In genomic region chr16:28291651-28292626, GRCh38 we compare ENCODE assay signal across 9 cellular contexts. TPM values are rescaled to one million over a fixed set of nuclear protein-coding genes. Genes with fewer than 3 reads are reported as not detected.
DNase-seq lines count a peak whose midpoint lies in the region; ATAC-seq, FAIRE-seq and TF ChIP-seq lines count a peak whose summit lies in the region.
"Had no signal": no experiment of that assay in that cellular context is flagged by ENCODE, and none has a peak within 500 bp of the region (broad histone marks: within the 10 kb centered on the region; RNA-seq: fewer than 3 reads in every experiment).

SBK1 (plus strand) TSS chr16:28292525; CDS start chr16:28317392, 24,867 bp downstream.

- H3K36me3 Mint-ChIP-seq in Caco-2 (ENCODE audit: insufficient read depth, unreplicated experiment) (no peaks in the 10 kb centered on the region), nephron (ENCODE audit: low read depth) (peaks cover 4% of the 10 kb centered on the region)
- no peaks in the 10 kb centered on the region for H3K36me3 Mint-ChIP-seq in activated T-helper 1 cell treated with anti-CD3 and anti-CD28 coated beads, Interleukin-12 subunit alpha, Interleukin-12 subunit beta, Interleukin-2, Interleukin-4 antibody, amounts not matched to agents 30 ng/mL and 10 ng/mL and 1 ng/mL, durations not matched to agents 14 hours and 24 hours and 36 hours (ENCODE audit: low read depth)

- intact Hi-C loops in Caco-2 (cut with micrococcal nuclease; ENCODE audit: unreplicated experiment) = loop anchor here (2.0 kb wide), 1 partner anchor 15 kb away; no protein-coding TSS in a partner anchor
- intact Hi-C loops in activated T-helper 1 cell treated with anti-CD3 and anti-CD28 coated beads, Interleukin-12 subunit alpha, Interleukin-12 subunit beta, Interleukin-2, Interleukin-4 antibody, amounts not matched to agents 30 ng/mL and 10 ng/mL and 1 ng/mL, durations not matched to agents 14 hours and 24 hours and 36 hours (cut with micrococcal nuclease) = loop anchor here (1.0 to 10.0 kb wide), 3 partner anchors 18 to 203 kb away; partner anchors contain the start of genes APOBR and CLN3

- FAIRE-seq in RCC 7860 (lab: Jason Lieb, UNC) = no peak
- FAIRE-seq: endometrium had no signal

- H3K4me2 ChIP-seq in KMS-11 (peak within 1 kb of the TSS; percentile 98), fibroblast of lung (ENCODE audit: extremely low read depth, insufficient read depth, low read length) (peak within 1 kb of the TSS; percentile 71)

- H3K27me3 ChIP-seq in Caco-2 (replicated peaks; ENCODE audit: control insufficient read depth, insufficient read depth, low read length) (no peaks in the 10 kb centered on the region), KMS-11 (ENCODE audit: insufficient read depth, low read depth) (peaks cover 39% of the 10 kb centered on the region), fibroblast of lung (ENCODE audit: control insufficient read depth, insufficient read depth, low read length) (peaks cover 26% of the 10 kb centered on the region)

- H4K20me1 ChIP-seq in KMS-11 (ENCODE audit: insufficient read depth) (no peaks in the 10 kb centered on the region), fibroblast of lung (ENCODE audit: control insufficient read depth, extremely low read depth, insufficient read depth, low read length) (no peaks in the 10 kb centered on the region)

- H3K9me3 Mint-ChIP-seq in Caco-2 (ENCODE audit: unreplicated experiment) (no peaks in the 10 kb centered on the region), nephron (no peaks in the 10 kb centered on the region)
- H3K9me3 Mint-ChIP-seq in activated T-helper 1 cell treated with anti-CD3 and anti-CD28 coated beads, Interleukin-12 subunit alpha, Interleukin-12 subunit beta, Interleukin-2, Interleukin-4 antibody, amounts not matched to agents 30 ng/mL and 10 ng/mL and 1 ng/mL, durations not matched to agents 14 hours and 24 hours and 36 hours = no peaks in the 10 kb centered on the region

- H3K79me2 ChIP-seq in KMS-11 (ENCODE audit: insufficient read depth, low read depth) (no peaks in the 10 kb centered on the region), fibroblast of lung (ENCODE audit: control insufficient read depth, insufficient read depth, low read length) (no peaks in the 10 kb centered on the region)

- peaks cover 8% of the 10 kb centered on the region for H3K4me1 Mint-ChIP-seq in Caco-2 (ENCODE audit: low read depth, unreplicated experiment)
- peaks cover 33% of the 10 kb centered on the region for H3K4me1 Mint-ChIP-seq in activated T-helper 1 cell treated with anti-CD3 and anti-CD28 coated beads, Interleukin-12 subunit alpha, Interleukin-12 subunit beta, Interleukin-2, Interleukin-4 antibody, amounts not matched to agents 30 ng/mL and 10 ng/mL and 1 ng/mL, durations not matched to agents 14 hours and 24 hours and 36 hours (ENCODE audit: low read depth)
- peaks cover 38% of the 10 kb centered on the region for H3K4me1 Mint-ChIP-seq in nephron

- TF ChIP-seq CTCF in Caco-2 (IDR thresholded peaks at IDR 0.05; ENCODE audit: insufficient read depth in 1 of 2, low read depth in 1 of 2, low read length in 1 of 2, severe bottlenecking in 1 of 2, unreplicated experiment in 1 of 2) (no peak), KMS-11 (conservative IDR thresholded peaks at IDR 0.05; ENCODE audit: low read depth, low read length) (no peak), fibroblast of lung (conservative IDR thresholded peaks at IDR 0.05 in 1 of 2, IDR thresholded peaks at IDR 0.05 in 1 of 2; ENCODE audit: low read depth in 1 of 2, low read length in 2 of 2) (no peak), nephron (IDR thresholded peaks at IDR 0.05; ENCODE audit: unreplicated experiment in 3 of 3) (no peak)

- H3K4me3 ChIP-seq in Caco-2 (ENCODE audit: low read depth, low read length) (peak within 1 kb of the TSS; percentile 67), KMS-11 (IDR thresholded peaks at IDR 0.05; ENCODE audit: insufficient read depth, low read depth, low read length) (no peak within 1 kb of the TSS), fibroblast of lung (replicated peaks in 1 of 4; ENCODE audit: control extremely low read depth in 1 of 4, insufficient read depth in 1 of 4, low read depth in 3 of 4, low read length in 4 of 4) (peak within 1 kb of the TSS; percentile 31 to 54 (median 44))

- CTCF ChIA-PET in Caco-2 (lab: Charles Lee) = interaction anchor here (0.7 kb wide), 1 partner anchor 10 kb away, joined by 3 read pairs; no protein-coding TSS in a partner anchor

- no peaks in the 10 kb centered on the region for H3K4me1 ChIP-seq in Caco-2
- H3K4me1 ChIP-seq in KMS-11 (ENCODE audit: low read depth, poor library complexity, severe bottlenecking) = peaks cover 12% of the 10 kb centered on the region
- H3K4me1 ChIP-seq in fibroblast of lung (ENCODE audit: control insufficient read depth, extremely low read depth, insufficient read depth, low read length) = no peaks in the 10 kb centered on the region

- DNase-seq in Caco-2 (peak; percentile 68 to 87), RCC 7860 (ENCODE audit: low spot score) (peak; percentile 7), fibroblast of lung (ENCODE audit: low read depth in 2 of 2) (peak; percentile 46 to 64)
- DNase-seq in activated T-helper 1 cell treated with anti-CD3 and anti-CD28 coated beads, Interleukin-12 subunit alpha, Interleukin-12 subunit beta, Interleukin-2, Interleukin-4 antibody, amounts not matched to agents 30 ng/mL and 10 ng/mL and 1 ng/mL, durations not matched to agents 14 hours and 24 hours and 36 hours (ENCODE audit: low spot score) = peak; percentile 83
- DNase-seq in stimulated activated naive CD8-positive, alpha-beta T cell treated with anti-CD3 and anti-CD28 coated beads, Interleukin-15, Interleukin-2, amounts not matched to agents 100 U/mL and 50 U/mL, for 24 hours = peak; percentile 87

- H3K9ac ChIP-seq in KMS-11 = peak within 1 kb of the TSS; percentile 63
- H3K9ac ChIP-seq in fibroblast of lung (ENCODE audit: insufficient read depth, low read length) = no peak within 1 kb of the TSS

- H3K27me3 Mint-ChIP-seq in Caco-2 (ENCODE audit: insufficient read depth, unreplicated experiment) = peaks cover 4% of the 10 kb centered on the region
- peaks cover 19% of the 10 kb centered on the region for H3K27me3 Mint-ChIP-seq in activated T-helper 1 cell treated with anti-CD3 and anti-CD28 coated beads, Interleukin-12 subunit alpha, Interleukin-12 subunit beta, Interleukin-2, Interleukin-4 antibody, amounts not matched to agents 30 ng/mL and 10 ng/mL and 1 ng/mL, durations not matched to agents 14 hours and 24 hours and 36 hours (ENCODE audit: insufficient read depth)
- H3K27me3 Mint-ChIP-seq in nephron (ENCODE audit: low read depth) = peaks cover 3% of the 10 kb centered on the region

- BruUV-seq in Caco-2 (replicated peaks; lab: Mats Ljungman, UMichigan) = no TSS peak

- POLR2A ChIA-PET in Caco-2 (lab: Charles Lee) = no interaction called here

- peak within 1 kb of the TSS; percentile 100 for H2AFZ ChIP-seq in KMS-11 (ENCODE audit: low read depth)
- peak within 1 kb of the TSS; percentile 57 for H2AFZ ChIP-seq in fibroblast of lung (ENCODE audit: low read length)

- H3K9me3 ChIP-seq in Caco-2 = no peaks in the 10 kb centered on the region
- H3K9me3 ChIP-seq in fibroblast of lung (ENCODE audit: control insufficient read depth, insufficient read depth, low read depth, low read length) = no peaks in the 10 kb centered on the region

- H3K36me3 ChIP-seq in Caco-2 (ENCODE audit: control insufficient read depth, insufficient read depth, low read length) (no peaks in the 10 kb centered on the region), KMS-11 (ENCODE audit: insufficient read depth) (no peaks in the 10 kb centered on the region), fibroblast of lung (ENCODE audit: control insufficient read depth, insufficient read depth, low read length) (no peaks in the 10 kb centered on the region)

- peak within 1 kb of the TSS; percentile 48 for H3K27ac ChIP-seq in KMS-11
- no peak within 1 kb of the TSS for H3K27ac ChIP-seq in fibroblast of lung (ENCODE audit: insufficient read depth, low read length)

- ATAC-seq in GM21529 (IDR thresholded peaks at IDR 0.05; ENCODE audit: unreplicated experiment) = peak; percentile 88
- peak; percentile 94 for ATAC-seq in stimulated activated naive CD8-positive, alpha-beta T cell treated with anti-CD3 and anti-CD28 coated beads, Interleukin-15, Interleukin-2, amounts not matched to agents 100 U/mL and 50 U/mL, for 24 hours

- H3K27ac Mint-ChIP-seq in Caco-2 (ENCODE audit: unreplicated experiment) (peak within 1 kb of the TSS; percentile 5), nephron (peak within 1 kb of the TSS; percentile 68 to 93 (median 87))
- peak within 1 kb of the TSS; percentile 73 for H3K27ac Mint-ChIP-seq in activated T-helper 1 cell treated with anti-CD3 and anti-CD28 coated beads, Interleukin-12 subunit alpha, Interleukin-12 subunit beta, Interleukin-2, Interleukin-4 antibody, amounts not matched to agents 30 ng/mL and 10 ng/mL and 1 ng/mL, durations not matched to agents 14 hours and 24 hours and 36 hours

- H3K4me3 Mint-ChIP-seq in Caco-2 (ENCODE audit: unreplicated experiment) (peak within 1 kb of the TSS; percentile 73), nephron (peak within 1 kb of the TSS; percentile 96 to 98 (median 97))
- H3K4me3 Mint-ChIP-seq in activated T-helper 1 cell treated with anti-CD3 and anti-CD28 coated beads, Interleukin-12 subunit alpha, Interleukin-12 subunit beta, Interleukin-2, Interleukin-4 antibody, amounts not matched to agents 30 ng/mL and 10 ng/mL and 1 ng/mL, durations not matched to agents 14 hours and 24 hours and 36 hours = peak within 1 kb of the TSS; percentile 89

RNA-seq across cellular contexts. Expression of gene SBK1, which starts in this region (rescaled TPM):
- 5.5 and 6.7 TPM in 2 replicates for total RNA-seq in Caco-2 (2022)
- total RNA-seq in activated T-helper 1 cell treated with anti-CD3 and anti-CD28 coated beads, Interleukin-12 subunit alpha, Interleukin-12 subunit beta, Interleukin-2, Interleukin-4 antibody, amounts not matched to agents 30 ng/mL and 10 ng/mL and 1 ng/mL, durations not matched to agents 14 hours and 24 hours and 36 hours = 0.73 and 0.80 TPM in 2 replicates
- total RNA-seq in fibroblast of lung = under 0.01 TPM in 2 replicates
- polyA plus RNA-seq in fibroblast of lung = 0.01 TPM in 1 of 2 replicates, not detected in the other
- 0.03 TPM in 1 of 2 replicates, not detected in the other for polyA plus RNA-seq in fibroblast of lung (2012)
- polyA minus RNA-seq in fibroblast of lung (ENCODE audit: low replicate concordance) = not detected in 2 replicates

Comparison
In these comparisons a context has a peak if more than half of its experiments do, and no peak if none do; other contexts are left out.
1. Peak in DNase-seq in activated T-helper 1 cell treated with anti-CD3 and anti-CD28 coated beads, Interleukin-12 subunit alpha, Interleukin-12 subunit beta, Interleukin-2, Interleukin-4 antibody, amounts not matched to agents 30 ng/mL and 10 ng/mL and 1 ng/mL, durations not matched to agents 14 hours and 24 hours and 36 hours; RNA of the gene not detected or under 1 TPM.
2. Peak in DNase-seq, H3K4me3 ChIP-seq and H3K4me2 ChIP-seq in fibroblast of lung; RNA of the gene not detected or under 1 TPM.
3. DNase-seq: peak in every context shown above with its lines; median percentile 87 in stimulated activated naive CD8-positive, alpha-beta T cell treated with anti-CD3 and anti-CD28 coated beads, Interleukin-15, Interleukin-2, amounts not matched to agents 100 U/mL and 50 U/mL, for 24 hours; 83 in activated T-helper 1 cell treated with anti-CD3 and anti-CD28 coated beads, Interleukin-12 subunit alpha, Interleukin-12 subunit beta, Interleukin-2, Interleukin-4 antibody, amounts not matched to agents 30 ng/mL and 10 ng/mL and 1 ng/mL, durations not matched to agents 14 hours and 24 hours and 36 hours; 78 in Caco-2; 55 in fibroblast of lung; 7 in RCC 7860.
4. H3K27ac Mint-ChIP-seq: peak in every context shown above with its lines; median percentile 87 in nephron; 73 in activated T-helper 1 cell treated with anti-CD3 and anti-CD28 coated beads, Interleukin-12 subunit alpha, Interleukin-12 subunit beta, Interleukin-2, Interleukin-4 antibody, amounts not matched to agents 30 ng/mL and 10 ng/mL and 1 ng/mL, durations not matched to agents 14 hours and 24 hours and 36 hours; 5 in Caco-2.